In genomic region chr7:70589010-70589409, GRCh38 we compare ENCODE assay signal across 1 cellular context.
TF ChIP-seq lines count a peak whose summit lies in the region.

No MANE protein-coding gene starts in this region.

TF ChIP-seq in WTC11, 78 proteins besides CTCF, POLR2A, EP300 and RAD21 (continued from another document):
- no peak for TF ChIP-seq STAT6 (CRISPR knock-in tag; conservative IDR thresholded peaks at IDR 0.05; ENCODE audit: low read depth)
- no peak for TF ChIP-seq JAZF1 (CRISPR knock-in tag; IDR thresholded peaks at IDR 0.05)
- TF ChIP-seq CREB1 (CRISPR knock-in tag; IDR thresholded peaks at IDR 0.05): no peak
- TF ChIP-seq PRRX2 (CRISPR knock-in tag; IDR thresholded peaks at IDR 0.05): no peak
- TF ChIP-seq ZNF512 (CRISPR knock-in tag; IDR thresholded peaks at IDR 0.05; ENCODE audit: borderline replicate concordance): no peak
- no peak for TF ChIP-seq RORB (CRISPR knock-in tag; IDR thresholded peaks at IDR 0.05)
- no peak for TF ChIP-seq E2F1 (CRISPR knock-in tag; IDR thresholded peaks at IDR 0.05)
